23 cellular contexts compared by ENCODE assay signal in the genomic region with DNA sequence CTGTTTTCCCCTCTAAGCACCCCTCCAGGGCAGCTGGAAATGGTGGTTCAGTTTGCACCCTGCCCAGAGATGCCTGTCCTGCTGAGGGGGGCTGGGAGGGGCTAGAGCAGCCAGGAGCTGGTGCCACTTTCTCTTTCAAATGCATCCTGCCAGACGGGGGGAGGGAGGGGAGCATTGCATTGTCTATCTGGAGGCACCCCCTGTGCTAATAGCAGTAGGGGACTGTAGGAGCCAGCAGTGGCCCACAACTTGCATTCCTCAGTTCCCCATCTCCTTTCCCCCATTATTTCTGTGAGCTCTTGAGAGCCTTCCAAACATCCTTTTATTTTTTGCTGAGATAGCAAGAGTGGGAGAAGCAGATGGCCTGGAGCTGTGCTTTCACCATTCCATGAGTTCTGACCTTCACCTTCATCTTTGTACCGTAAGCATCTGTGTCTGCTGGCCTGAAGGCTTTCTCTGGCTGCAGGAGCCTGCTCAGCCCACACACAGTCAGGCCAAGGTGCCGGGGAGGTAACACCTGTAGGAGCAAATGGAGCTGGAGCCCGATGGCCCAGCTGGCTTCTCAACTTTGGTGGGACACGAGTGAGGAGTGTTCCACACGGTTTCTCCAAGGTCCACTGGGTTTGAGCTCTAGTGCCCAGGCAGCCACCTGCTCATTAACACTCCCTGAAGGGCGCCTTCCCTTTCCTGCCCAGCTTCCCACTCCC. TPM values are rescaled to one million over a fixed set of nuclear protein-coding genes. Genes with fewer than 3 reads are reported as not detected.
DNase-seq lines count a peak whose midpoint lies in the region; FAIRE-seq and TF ChIP-seq lines count a peak whose summit lies in the region.
"Had no signal": no experiment of that assay in that cellular context is flagged by ENCODE, and none has a peak within 500 bp of the region (broad histone marks: within the 10 kb centered on the region; RNA-seq: fewer than 3 reads in every experiment).

No MANE protein-coding gene starts in this region.

- 49% methylated on average over 7 of the region's 7 CpGs for WGBS in HUES64
- 47% methylated on average over 7 of the region's 7 CpGs; no CpG with 5 or more reads in 1 of the 2 experiments for WGBS in H1 (ENCODE audit: extremely low coverage in 1 of 2, insufficient coverage in 1 of 2, insufficient read length in 1 of 2, insufficient replicate concordance in 2 of 2, low coverage in 1 of 2, low lambda C conversion rate in 2 of 2, missing lambda C conversion rate in 1 of 2), 2 experiments
- 68 to 71% methylated on average over 2 to 6 of the region's 7 CpGs for WGBS in transverse colon (ENCODE audit: low coverage in 1 of 2), 2 donors

- H2AFZ ChIP-seq in H1 (ENCODE audit: low read length): no peak overlapping the region

- no peaks in the 10 kb centered on the region for H3K79me2 ChIP-seq in H1 (ENCODE audit: control insufficient read depth in 1 of 2, insufficient read depth in 2 of 2, low read length in 2 of 2)

- in situ Hi-C loops in transverse colon (cut with MboI; ENCODE audit: low pct_ligation_motif_present in 1 of 4, low pct_unique_long_range_greater_than_20kb in 1 of 4, low sequenced_read_pairs in 3 of 4): no loop called here

- TF ChIP-seq EP300 in H1 (IDR thresholded peaks at IDR 0.05; ENCODE audit: borderline replicate concordance in 1 of 2, low read depth in 2 of 2, low read length in 2 of 2) (no peak; a peak in 1 of 3 replicates), transverse colon (IDR thresholded peaks at IDR 0.05; ENCODE audit: low read depth) (no peak)

- no peak for TF ChIP-seq RAD21 in H1 (IDR thresholded peaks at IDR 0.05 in 1 of 2, conservative IDR thresholded peaks at IDR 0.05 in 1 of 2; ENCODE audit: low read depth in 2 of 2, low read length in 2 of 2)

- no peak for TF ChIP-seq CTCF in H1 (IDR thresholded peaks at IDR 0.05; ENCODE audit: control extremely low read depth in 1 of 3, insufficient read depth in 1 of 3, low read depth in 1 of 3, low read length in 3 of 3)
- TF ChIP-seq CTCF in transverse colon (IDR thresholded peaks at IDR 0.05): no peak

- peak; percentile 51 to 70 for DNase-seq in H1 (ENCODE audit: low read depth in 1 of 2, low spot score in 2 of 2)
- peak; percentile 17 for DNase-seq in left kidney (ENCODE audit: low read depth, low spot score)
- no peak for DNase-seq in transverse colon
- no peak for DNase-seq in stimulated activated CD4-positive, alpha-beta T cell treated with anti-CD3 and anti-CD28 coated beads, Interleukin-12 subunit alpha, Interleukin-12 subunit beta, amount 100 ng/mL, for 4 hours
- no peak for DNase-seq in Ammon's horn (ENCODE audit: low spot score)
- no peak for DNase-seq in NCI-H2029 treated with DMSO at 0.1 percent for 48 hours (lab: John Stamatoyannopoulos, UW)
- DNase-seq: activated CD4-positive, alpha-beta T cell treated with anti-CD3 and anti-CD28 coated beads, Interleukin-2, amount 50 U/mL, for 4 hours; activated CD4-positive, CD25-positive, alpha-beta regulatory T cell; activated CD8-positive, alpha-beta memory T cell treated with anti-CD3 and anti-CD28 coated beads, Interleukin-2, amount 50 U/mL, for 4 hours; activated naive CD8-positive, alpha-beta T cell treated with anti-CD3 and anti-CD28 coated beads for 36 hours; central memory CD4-positive, alpha-beta T cell; HCEC 1CT; NCI-H1105 treated with DMSO at 0.1 percent for 48 hours; Right ventricle myocardium superior; stimulated activated CD4-positive, alpha-beta T cell treated with anti-CD3 and anti-CD28 coated beads, Interleukin-1b, Interleukin-23, amount 100 ng/mL, for 48 hours; T1000 had no signal

- CTCF ChIA-PET in H1 (lab: Charles Lee; ENCODE audit: partially characterized antibody): interaction anchor here (0.6 to 4.4 kb wide), 7 partner anchors 8 to 147 kb away, joined by 3 to 40 read pairs (median 5); no protein-coding TSS in a partner anchor

- peak overlapping the region; percentile 20 for H3K56ac ChIP-seq in H1 (replicated peaks; ENCODE audit: insufficient read length, low read depth, low read length)

- no peaks in the 10 kb centered on the region for H4K20me1 ChIP-seq in H1 (replicated peaks in 1 of 2; ENCODE audit: control insufficient read depth in 1 of 2, insufficient read depth in 2 of 2, low read length in 2 of 2)

- FAIRE-seq in H1 (lab: Jason Lieb, UNC): peak; percentile 52
- FAIRE-seq: astrocyte, urothelium cell line had no signal

- H3K4me1 ChIP-seq in HUES64 (ENCODE audit: insufficient read depth, low read length) (peaks cover 15% of the 10 kb centered on the region), H1 (replicated peaks in 1 of 4; ENCODE audit: control insufficient read depth in 3 of 4, insufficient read depth in 4 of 4, low read length in 3 of 4) (peaks cover 9 to 27% (median 16%) of the 10 kb centered on the region in 4 experiments), transverse colon (peaks cover 2 to 22% (median 11%) of the 10 kb centered on the region in 4 donors)

- peak overlapping the region; percentile 92 for H4K91ac ChIP-seq in H1 (replicated peaks; ENCODE audit: insufficient read length, low read length)

- peak overlapping the region; percentile 80; the same call in 1 of the 2 replicates for H3K27ac ChIP-seq in HUES64 (ENCODE audit: low read depth, low read length)
- peak overlapping the region; percentile 13; the same call in 1 of the 2 replicates for H3K27ac ChIP-seq in H1 (ENCODE audit: low read depth, low read length)
- peak overlapping the region; percentile 80 to 85 (median 82) for H3K27ac ChIP-seq in transverse colon

- peak overlapping the region; percentile 72 for H3K18ac ChIP-seq in H1 (ENCODE audit: extremely low read depth, low read length)

- intact Hi-C loops in transverse colon (cut with DNase I; ENCODE audit: low total_unique reads): no loop called here

- no peak overlapping the region for H3K9ac ChIP-seq in HUES64 (ENCODE audit: low read depth, low read length)
- H3K9ac ChIP-seq in H1 (replicated peaks in 1 of 4; ENCODE audit: extremely low read depth in 1 of 4, low read depth in 3 of 4, low read length in 3 of 4): no peak overlapping the region

- H3K4me3 ChIP-seq in HUES64 (ENCODE audit: low read length) (no peak overlapping the region), H1 (ENCODE audit: extremely low read depth in 1 of 4, insufficient read depth in 2 of 4, low read depth in 3 of 4, low read length in 4 of 4) (peak overlapping the region in 1 of 4 experiments; percentile 24; a peak in 2 of 8 replicates), transverse colon (no peak overlapping the region)
- H3K4me3 ChIP-seq: skin epidermis had no signal

- peak overlapping the region; percentile 60; the same call in 1 of the 2 replicates for H2BK5ac ChIP-seq in H1 (ENCODE audit: low read depth, low read length)

- H3K27me3 ChIP-seq in HUES64 (ENCODE audit: insufficient read depth, low read length): peaks cover 7% of the 10 kb centered on the region; the same call in 1 of the 2 replicates
- peaks cover 0 to 2% (median 0%) of the 10 kb centered on the region in 4 experiments; a peak in 2 of 7 replicates for H3K27me3 ChIP-seq in H1 (replicated peaks in 1 of 4; ENCODE audit: control insufficient read depth in 3 of 4, extremely low read depth in 1 of 4, insufficient read depth in 3 of 4, low read length in 3 of 4)
- peaks cover 7% of the 10 kb centered on the region for H3K27me3 ChIP-seq in transverse colon

- no peaks in the 10 kb centered on the region for H3K79me1 ChIP-seq in H1 (ENCODE audit: low read depth, low read length)

- peak overlapping the region; percentile 18 for H2BK20ac ChIP-seq in H1 (ENCODE audit: low read length)

- H3K23me2 ChIP-seq in H1 (ENCODE audit: low read depth, low read length): no peaks in the 10 kb centered on the region

- peak overlapping the region; percentile 88; the same call in 1 of the 2 replicates for H2BK12ac ChIP-seq in H1 (ENCODE audit: low read depth, low read length)

- peak overlapping the region; percentile 59 to 70 for H3K4me2 ChIP-seq in H1 (ENCODE audit: insufficient read depth in 1 of 2, low read depth in 2 of 2, low read length in 2 of 2)

- H3K14ac ChIP-seq in H1 (ENCODE audit: insufficient read length): no peak overlapping the region

- POLR2A ChIA-PET in H1 (lab: Charles Lee; ENCODE audit: partially characterized antibody): interaction anchor here (1.5 to 2.8 kb wide), 2 partner anchors 11 to 17 kb away, joined by 4 to 13 read pairs; no protein-coding TSS in a partner anchor

- H2AK5ac ChIP-seq in H1 (ENCODE audit: low read depth, low read length): no peak overlapping the region

- TF ChIP-seq POLR2A in H1 (IDR thresholded peaks at IDR 0.05; ENCODE audit: control extremely low read depth in 1 of 2, low read depth in 2 of 2, low read length in 2 of 2) (no peak), transverse colon (IDR thresholded peaks at IDR 0.05) (no peak)

- H2BK120ac ChIP-seq in H1 (replicated peaks; ENCODE audit: low read depth, low read length): peak overlapping the region; percentile 22

- H4K8ac ChIP-seq in H1 (ENCODE audit: extremely low read depth, insufficient read depth, low read length): no peak overlapping the region

- no peak overlapping the region for H3K23ac ChIP-seq in H1 (ENCODE audit: insufficient read length)

- H3K9me3 ChIP-seq in HUES64 (ENCODE audit: insufficient read depth, low read depth, low read length) (no peaks in the 10 kb centered on the region), H1 (ENCODE audit: insufficient read depth in 2 of 2, low read depth in 1 of 2, low read length in 1 of 2) (no peaks in the 10 kb centered on the region), transverse colon (no peaks in the 10 kb centered on the region)

- no peak overlapping the region for H2BK15ac ChIP-seq in H1 (ENCODE audit: low read length)

- H4K5ac ChIP-seq in H1 (ENCODE audit: insufficient read length, low read depth, low read length): peak overlapping the region; percentile 61

- no peaks in the 10 kb centered on the region for H3K36me3 ChIP-seq in HUES64 (ENCODE audit: insufficient read depth, low read length)
- H3K36me3 ChIP-seq in H1 (ENCODE audit: control insufficient read depth in 2 of 4, insufficient read depth in 4 of 4, low read length in 3 of 4): no peaks in the 10 kb centered on the region
- no peaks in the 10 kb centered on the region for H3K36me3 ChIP-seq in transverse colon

- peak overlapping the region; percentile 75 for H3K4ac ChIP-seq in H1 (replicated peaks; ENCODE audit: insufficient read length, low read depth, low read length)

TF ChIP-seq in H1, 55 proteins besides CTCF, POLR2A, EP300 and RAD21 (continues in another document):
- no peak for TF ChIP-seq FOSL1 (IDR thresholded peaks at IDR 0.05; ENCODE audit: insufficient read depth, low read depth, low read length)

RNA-seq across cellular contexts. Expression of a gene that starts 5.2 kb away (rescaled TPM):
- polyA plus RNA-seq in HUES64 (2013, experiment 1 of 2): 0.40 TPM
- polyA plus RNA-seq in HUES64 (2013, experiment 2 of 2): 0.76 TPM
- total RNA-seq in H1 (2021; fragmentation: NEBNext Ultra II Directional; extraction: Animal tissue kit (Norgen Biotek cat#: 25700)): 1.1 and 1.6 TPM in 2 replicates
- 0.52 and 0.70 TPM in 2 replicates for polyA plus RNA-seq in H1 (2011; rRNA removed)
- 0.61 TPM for polyA plus RNA-seq in H1 (2011; cell fraction: cytosol; rRNA removed)
- 0.64 TPM for polyA plus RNA-seq in H1 (2011; cell fraction: nucleus; rRNA removed)
- 0.36 to 1.2 TPM (median 0.46 TPM) in 4 replicates for polyA plus RNA-seq in H1 (2012, experiment 1 of 2)
- polyA plus RNA-seq in H1 (2012, experiment 2 of 2): 0.22 TPM
- polyA plus RNA-seq in H1 (2013, experiment 1 of 2): 0.71 TPM
- 0.99 TPM for polyA plus RNA-seq in H1 (2013, experiment 2 of 2)
- not detected in 2 replicates for polyA minus RNA-seq in H1 (2011; rRNA and poly(A)+ RNA removed)
- not detected for polyA minus RNA-seq in H1 (2011; cell fraction: cytosol; rRNA and poly(A)+ RNA removed)
- not detected for polyA minus RNA-seq in H1 (2011; cell fraction: nucleus; rRNA and poly(A)+ RNA removed)
- total RNA-seq in transverse colon: 10 to 100 TPM in 1 of 4 donors, 1 to 10 TPM in 3; 5.6 to 91.3 (median 7.0) TPM
- total RNA-seq: activated naive CD8-positive, alpha-beta T cell treated with anti-CD3 and anti-CD28 coated beads for 36 hours; dermis microvascular lymphatic vessel endothelial cell had no signal
- polyA plus RNA-seq: CD14-positive monocyte, IgD-negative memory B cell had no signal

Comparison
In these comparisons a context has a peak if more than half of its experiments do, and no peak if none do; other contexts are left out.
1. H3K27ac ChIP-seq: peak in every context shown above with its lines; median percentile 82 in transverse colon; 80 in HUES64; 13 in H1.
2. DNase-seq: peak in H1 (2 of 2) and left kidney (single experiment); none in transverse colon (single experiment), stimulated activated CD4-positive, alpha-beta T cell treated with anti-CD3 and anti-CD28 coated beads, Interleukin-12 subunit alpha, Interleukin-12 subunit beta, amount 100 ng/mL, for 4 hours (single experiment), Ammon's horn (single experiment) and NCI-H2029 treated with DMSO at 0.1 percent for 48 hours (single experiment).